ENCODE assay signal across 1 cellular context in the genomic region with DNA sequence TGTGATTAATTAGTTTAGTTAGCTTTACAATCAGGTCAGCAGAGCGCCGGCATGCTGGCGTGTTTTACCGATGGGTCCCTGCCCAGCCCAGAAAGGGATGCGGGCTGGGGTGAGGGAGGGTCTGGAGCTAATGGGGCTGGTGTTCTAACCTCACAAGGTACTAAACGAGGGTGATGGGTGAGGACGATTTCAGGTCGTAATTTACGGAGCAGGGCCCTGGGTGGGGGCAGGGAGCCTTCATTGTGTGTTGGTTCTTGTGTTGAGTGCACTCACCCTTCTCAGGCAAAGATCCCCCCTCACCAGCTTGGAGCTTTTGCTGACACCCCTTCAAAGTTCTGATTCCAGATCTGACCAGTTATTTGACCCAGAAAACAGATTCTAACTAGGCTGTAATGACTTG.
TF ChIP-seq lines count a peak whose summit lies in the region.

No MANE protein-coding gene starts in this region.

TF ChIP-seq in K562, 482 proteins besides CTCF, POLR2A, EP300 and RAD21:
- 0 out of 2 replicates have a peak, but pooled peaks have one; percentile 11 for TF ChIP-seq NFE2L1 (tag; IDR thresholded peaks at IDR 0.05; ENCODE audit: borderline replicate concordance, low read depth)
- TF ChIP-seq MBD1 (CRISPR knock-in tag; IDR thresholded peaks at IDR 0.05), result no peak
- TF ChIP-seq NRF1 (conservative IDR thresholded peaks at IDR 0.05 in 1 of 2, IDR thresholded peaks at IDR 0.05 in 1 of 2), result no peak
- no peak for TF ChIP-seq ZNF512 (tag; IDR thresholded peaks at IDR 0.05)
